Comparison of ENCODE assay signal across 8 cellular contexts in genomic region chr2:15942711-15943345, GRCh38. TPM values are rescaled to one million over a fixed set of nuclear protein-coding genes. Genes with fewer than 3 reads are reported as not detected.
DNase-seq lines count a peak whose midpoint lies in the region; ATAC-seq and TF ChIP-seq lines count a peak whose summit lies in the region.

No MANE protein-coding gene starts in this region.

- H4K5ac ChIP-seq in mesendoderm (ENCODE audit: low read length): no peak overlapping the region

- no peak for TF ChIP-seq POLR2A in Peyer's patch (IDR thresholded peaks at IDR 0.05)

- H2BK5ac ChIP-seq in mesendoderm (ENCODE audit: low read length): peak overlapping the region; percentile 78

- peak overlapping the region; percentile 44 for H3K4ac ChIP-seq in mesendoderm (ENCODE audit: low read depth, low read length)

- no peak for TF ChIP-seq CTCF in Peyer's patch (IDR thresholded peaks at IDR 0.05)

- H3K4me3 ChIP-seq in mesendoderm (ENCODE audit: low read length) (peak overlapping the region; percentile 77), Peyer's patch (peak overlapping the region in 2 of 4 donors; percentile 56 to 60)

- H3K4me1 ChIP-seq in mesendoderm (ENCODE audit: control insufficient read depth, low read depth, low read length) (peaks cover 2% of the 10 kb centered on the region), Peyer's patch (peaks cover 0 to 47% (median 0%) of the 10 kb centered on the region in 4 donors)

- peak overlapping the region; percentile 96 for H3K18ac ChIP-seq in mesendoderm (ENCODE audit: low read length)

- H2AK5ac ChIP-seq in mesendoderm (ENCODE audit: low read length): no peak overlapping the region

- no peaks in the 10 kb centered on the region for H3K9me3 ChIP-seq in Peyer's patch

- no peak overlapping the region for H4K8ac ChIP-seq in mesendoderm (ENCODE audit: low read depth, low read length)

- H3K36me3 ChIP-seq in mesendoderm (ENCODE audit: control insufficient read depth, insufficient read depth, low read length) (peaks cover 5% of the 10 kb centered on the region), Peyer's patch (no peaks in the 10 kb centered on the region)

- H3K9ac ChIP-seq in mesendoderm (ENCODE audit: low read length): peak overlapping the region; percentile 96

- peak overlapping the region; percentile 30 for H3K4me3 Mint-ChIP-seq in activated naive CD8-positive, alpha-beta T cell treated with anti-CD3 and anti-CD28 coated beads for 36 hours

- WGBS in mesendoderm (ENCODE audit: extremely low coverage, insufficient coverage, low lambda C conversion rate): no CpG with 5 or more reads among the region's 34 CpGs

- peaks cover 56% of the 10 kb centered on the region for H3K27me3 Mint-ChIP-seq in activated naive CD8-positive, alpha-beta T cell treated with anti-CD3 and anti-CD28 coated beads for 36 hours

- H3K36me3 Mint-ChIP-seq in activated naive CD8-positive, alpha-beta T cell treated with anti-CD3 and anti-CD28 coated beads for 36 hours: no peaks in the 10 kb centered on the region

- H3K79me1 ChIP-seq in mesendoderm (ENCODE audit: low read length): peaks cover 12% of the 10 kb centered on the region

- H3K27me3 ChIP-seq in mesendoderm (ENCODE audit: insufficient read depth, low read length, poor library complexity) (no peaks in the 10 kb centered on the region), Peyer's patch (peaks cover 0 to 5% of the 10 kb centered on the region in 2 donors)

- H3K9me3 Mint-ChIP-seq in activated naive CD8-positive, alpha-beta T cell treated with anti-CD3 and anti-CD28 coated beads for 36 hours: no peaks in the 10 kb centered on the region

- H2BK120ac ChIP-seq in mesendoderm (ENCODE audit: low read depth, low read length): no peak overlapping the region

- ATAC-seq in GM21526 (IDR thresholded peaks at IDR 0.05; ENCODE audit: low FRiP score, unreplicated experiment): no peak

- H3K79me2 ChIP-seq in mesendoderm (ENCODE audit: control insufficient read depth, insufficient read depth, low read length): peaks cover 56% of the 10 kb centered on the region

- H3K56ac ChIP-seq in mesendoderm (ENCODE audit: low read length): peak overlapping the region; percentile 97

- H2BK15ac ChIP-seq in mesendoderm (replicated peaks; ENCODE audit: low read depth): no peak overlapping the region

- H3K4me1 Mint-ChIP-seq in activated naive CD8-positive, alpha-beta T cell treated with anti-CD3 and anti-CD28 coated beads for 36 hours: peaks cover 22% of the 10 kb centered on the region

- DNase-seq in NCI-H2227 (lab: John Stamatoyannopoulos, UW; ENCODE audit: unreplicated experiment) (peak; percentile 35), NCI-H2227 treated with DMSO at 0.1 percent for 48 hours (lab: John Stamatoyannopoulos, UW) (no peak), mesendoderm (peak; percentile 22), substantia nigra (lab: John Stamatoyannopoulos, UW) (peak in 13 of 49 donors; percentile 1 to 66 (median 29)), SHP77 (lab: John Stamatoyannopoulos, UW) (no peak), Peyer's patch (no peak)
- DNase-seq in activated naive CD8-positive, alpha-beta T cell treated with anti-CD3 and anti-CD28 coated beads for 36 hours: no peak

- H3K4me2 ChIP-seq in mesendoderm (ENCODE audit: low read length): peak overlapping the region; percentile 47

- H3K23ac ChIP-seq in mesendoderm (ENCODE audit: low read length): no peak overlapping the region

- H3K27ac ChIP-seq in mesendoderm (ENCODE audit: low read depth, low read length): peak overlapping the region; percentile 46
- peak overlapping the region; percentile 84 for H3K27ac ChIP-seq in substantia nigra (ENCODE audit: low read depth, low read length, poor library complexity, severe bottlenecking)
- no peak overlapping the region for H3K27ac ChIP-seq in Peyer's patch

- no peak overlapping the region for H3K27ac Mint-ChIP-seq in activated naive CD8-positive, alpha-beta T cell treated with anti-CD3 and anti-CD28 coated beads for 36 hours

RNA-seq across cellular contexts. Expression of gene MYCN, which starts 2.5 kb away (rescaled TPM):
- under 1 TPM in 1 of 2 experiments, not detected in 1; 0.16 TPM for total RNA-seq in activated naive CD8-positive, alpha-beta T cell treated with anti-CD3 and anti-CD28 coated beads for 36 hours
- polyA plus RNA-seq in mesendoderm (2013, experiment 1 of 2): 26.6 TPM
- 29.1 TPM for polyA plus RNA-seq in mesendoderm (2013, experiment 2 of 2)
- total RNA-seq in Peyer's patch: 1 to 10 TPM in 3 of 4 donors, under 1 TPM in 1; 0.94 to 5.0 (median 3.3) TPM

Comparison
In these comparisons a context has a peak if more than half of its experiments do, and no peak if none do; other contexts are left out.
1. DNase-seq: peak in NCI-H2227 (single experiment) and mesendoderm (single experiment); none in NCI-H2227 treated with DMSO at 0.1 percent for 48 hours (single experiment), activated naive CD8-positive, alpha-beta T cell treated with anti-CD3 and anti-CD28 coated beads for 36 hours (single experiment), SHP77 (0 of 2) and Peyer's patch (0 of 3).
2. H3K27ac ChIP-seq: peak in mesendoderm (single experiment) and substantia nigra (single experiment); none in Peyer's patch (0 of 4).